In the genomic region with DNA sequence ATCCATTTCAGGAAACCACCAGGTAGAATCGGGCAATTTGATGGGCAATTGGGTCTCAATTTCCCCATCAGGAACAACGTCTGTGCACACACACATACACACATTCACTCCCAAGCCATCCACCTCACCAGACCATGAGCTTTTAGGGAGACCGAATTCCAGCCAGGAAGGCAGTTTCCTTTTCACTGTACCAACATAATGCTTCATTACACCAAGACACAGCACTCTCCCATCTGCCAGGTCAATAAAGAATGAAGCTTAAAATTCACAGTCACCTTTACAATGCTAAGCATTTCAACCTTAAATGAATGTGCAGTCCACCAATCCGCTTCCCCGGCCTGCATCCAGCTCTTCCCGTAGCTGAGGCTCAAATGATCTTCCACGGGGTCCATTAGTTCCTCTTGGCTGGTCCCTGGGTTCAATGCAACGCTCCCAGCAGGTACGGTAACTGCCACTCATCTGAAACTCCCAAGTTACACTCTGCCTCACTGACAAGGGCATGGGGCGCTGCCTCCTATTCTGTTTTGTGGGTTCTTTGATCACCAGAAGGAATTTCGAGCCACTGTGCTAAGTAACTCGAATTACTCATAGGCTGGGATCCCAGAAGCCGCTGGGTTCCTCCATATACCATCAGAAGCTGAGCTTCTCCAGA, we compare ENCODE assay signal across 12 cellular contexts.
"Had no signal": no experiment of that assay in that cellular context is flagged by ENCODE, and none has a peak within 500 bp of the region (broad histone marks: within the 10 kb centered on the region; RNA-seq: fewer than 3 reads in every experiment).

No MANE protein-coding gene starts in this region.

- H3K27me3 Mint-ChIP-seq: activated CD4-positive, alpha-beta T cell treated with anti-CD3 and anti-CD28 coated beads, Interleukin-2, amount 10 ng/mL, durations not matched to agents 24 days and 14 days; stimulated activated naive B cell treated with anti-CD40 and anti-IgM and Interleukin-4, amounts not matched to agents 10 μg/mL and 1 μg/mL and 100 μg/mL, for 72 hours had no signal

- H3K27ac Mint-ChIP-seq: activated CD4-positive, alpha-beta T cell treated with anti-CD3 and anti-CD28 coated beads, Interleukin-2, amount 10 ng/mL, durations not matched to agents 24 days and 14 days; endodermal cell; mesothelial cell of epicardium; stimulated activated naive B cell treated with anti-CD40 and anti-IgM and Interleukin-4, amounts not matched to agents 10 μg/mL and 1 μg/mL and 100 μg/mL, for 72 hours; T-helper 2 cell treated with Interferon-gamma antibody and Interleukin-4, amounts not matched to agents 5 μg/mL and 100 μg/mL, for 36 hours had no signal

- H3K4me3 Mint-ChIP-seq: activated CD4-positive, alpha-beta T cell treated with anti-CD3 and anti-CD28 coated beads, Interleukin-2, amount 10 ng/mL, durations not matched to agents 24 days and 14 days; endodermal cell; mesothelial cell of epicardium; neural crest cell; stimulated activated naive B cell treated with anti-CD40 and anti-IgM and Interleukin-4, amounts not matched to agents 10 μg/mL and 1 μg/mL and 100 μg/mL, for 72 hours; T-helper 2 cell treated with Interferon-gamma antibody and Interleukin-4, amounts not matched to agents 5 μg/mL and 100 μg/mL, for 36 hours had no signal

- H3K4me1 Mint-ChIP-seq: activated CD4-positive, alpha-beta T cell treated with anti-CD3 and anti-CD28 coated beads, Interleukin-2, amount 10 ng/mL, durations not matched to agents 24 days and 14 days; mesothelial cell of epicardium; neural crest cell; stimulated activated naive B cell treated with anti-CD40 and anti-IgM and Interleukin-4, amounts not matched to agents 10 μg/mL and 1 μg/mL and 100 μg/mL, for 72 hours had no signal

- ATAC-seq: stimulated activated naive B cell treated with anti-CD40 and anti-IgM and Interleukin-4, amounts not matched to agents 10 μg/mL and 1 μg/mL and 100 μg/mL, for 72 hours had no signal

- DNase-seq: activated CD4-positive, alpha-beta T cell treated with anti-CD3 and anti-CD28 coated beads, Interleukin-2, amount 10 ng/mL, durations not matched to agents 24 days and 14 days; activated CD4-positive, CD25-positive, alpha-beta regulatory T cell; activated naive CD4-positive, alpha-beta T cell treated with Interleukin-2 at 50 U/mL for 16 hours; endodermal cell; kidney; ovary; stimulated activated CD4-positive, alpha-beta T cell treated with anti-CD3 and anti-CD28 coated beads, Interleukin-2, amount 100 ng/mL, for 48 hours; stimulated activated naive B cell treated with anti-CD40 and anti-IgM and Interleukin-4, amounts not matched to agents 10 μg/mL and 1 μg/mL and 100 μg/mL, for 72 hours; tibial artery had no signal
